Comparison of ENCODE assay signal across 9 cellular contexts in genomic region chr5:179697108-179697507, GRCh38. TPM values are rescaled to one million over a fixed set of nuclear protein-coding genes. Genes with fewer than 3 reads are reported as not detected.
DNase-seq lines count a peak whose midpoint lies in the region; ATAC-seq, FAIRE-seq and TF ChIP-seq lines count a peak whose summit lies in the region.
"Had no signal": no experiment of that assay in that cellular context is flagged by ENCODE, and none has a peak within 500 bp of the region (broad histone marks: within the 10 kb centered on the region; RNA-seq: fewer than 3 reads in every experiment).

No MANE protein-coding gene starts in this region.

- no peak for TF ChIP-seq RAD21 in HepG2 (CRISPR knock-in tag; IDR thresholded peaks at IDR 0.05)

- TF ChIP-seq POLR2A in HepG2 (IDR thresholded peaks at IDR 0.05; ENCODE audit: insufficient read depth in 1 of 2, low read depth in 2 of 2, low read length in 2 of 2), result no peak

- H3K27ac Mint-ChIP-seq in activated naive CD4-positive, alpha-beta T cell treated with anti-CD3 and anti-CD28 coated beads, Interleukin-2, amount 10 ng/mL, durations not matched to agents 7 days and 5 days, result peak overlapping the region; percentile 98
- peak overlapping the region; percentile 19; the same call in 1 of the 2 replicates for H3K27ac Mint-ChIP-seq in WTC11

- H3K4me1 ChIP-seq in HepG2 (ENCODE audit: insufficient read depth, low read length) (peaks cover 41% of the 10 kb centered on the region), thoracic aorta (ENCODE audit: control insufficient read depth in 1 of 2, low read depth in 2 of 2) (peaks cover 8 to 36% of the 10 kb centered on the region in 2 donors)

- no peak overlapping the region for H3K4me3 ChIP-seq in HepG2 (replicated peaks in 1 of 3; ENCODE audit: insufficient read depth in 1 of 3, low read depth in 2 of 3, low read length in 3 of 3)
- H3K4me3 ChIP-seq in thoracic aorta, result no peak overlapping the region

- DNase-seq in activated naive CD4-positive, alpha-beta T cell treated with anti-CD3 and anti-CD28 coated beads, Interleukin-2, amount 10 ng/mL, durations not matched to agents 7 days and 5 days, result no peak
- no peak for DNase-seq in activated naive CD4-positive, alpha-beta T cell treated with Interleukin-2 at 50 U/mL for 16 hours
- DNase-seq in WTC11 (ENCODE audit: low spot score), result no peak
- no peak for DNase-seq in HepG2 (ENCODE audit: low spot score)
- DNase-seq in thoracic aorta (ENCODE audit: low spot score), result no peak
- DNase-seq in EL, result no peak
- DNase-seq in activated gamma-delta T cell (lab: John Stamatoyannopoulos, UW), result no peak

- peaks cover 38% of the 10 kb centered on the region for H3K79me2 ChIP-seq in HepG2 (ENCODE audit: insufficient read depth, low read length)

- H3K36me3 Mint-ChIP-seq in activated naive CD4-positive, alpha-beta T cell treated with anti-CD3 and anti-CD28 coated beads, Interleukin-2, amount 10 ng/mL, durations not matched to agents 7 days and 5 days, result peaks cover 19% of the 10 kb centered on the region
- peaks cover 11% of the 10 kb centered on the region for H3K36me3 Mint-ChIP-seq in WTC11

- no TSS peak for BruUV-seq in HepG2 (replicated peaks; lab: Mats Ljungman, UMichigan)

- H3K36me3 ChIP-seq in HepG2 (replicated peaks in 1 of 2; ENCODE audit: control insufficient read depth in 1 of 2, insufficient read depth in 2 of 2, low read length in 2 of 2), result no peaks in the 10 kb centered on the region
- H3K36me3 ChIP-seq in thoracic aorta, result no peaks in the 10 kb centered on the region

- no peak for TF ChIP-seq CTCF in WTC11 (IDR thresholded peaks at IDR 0.05)
- TF ChIP-seq CTCF in HepG2 (CRISPR knock-in tag; IDR thresholded peaks at IDR 0.05), result no peak
- TF ChIP-seq CTCF in thoracic aorta (IDR thresholded peaks at IDR 0.05), result no peak

- peaks cover 32% of the 10 kb centered on the region for H3K4me1 Mint-ChIP-seq in activated naive CD4-positive, alpha-beta T cell treated with anti-CD3 and anti-CD28 coated beads, Interleukin-2, amount 10 ng/mL, durations not matched to agents 7 days and 5 days
- H3K4me1 Mint-ChIP-seq in WTC11, result peaks cover 22% of the 10 kb centered on the region

- no peaks in the 10 kb centered on the region for H3K27me3 Mint-ChIP-seq in activated naive CD4-positive, alpha-beta T cell treated with anti-CD3 and anti-CD28 coated beads, Interleukin-2, amount 10 ng/mL, durations not matched to agents 7 days and 5 days
- H3K27me3 Mint-ChIP-seq in WTC11 (ENCODE audit: low read depth), result no peaks in the 10 kb centered on the region; the same call in 1 of the 2 replicates

- H3K4me3 Mint-ChIP-seq in activated naive CD4-positive, alpha-beta T cell treated with anti-CD3 and anti-CD28 coated beads, Interleukin-2, amount 10 ng/mL, durations not matched to agents 7 days and 5 days, result peak overlapping the region; percentile 91
- H3K4me3 Mint-ChIP-seq in WTC11, result peak overlapping the region; percentile 97

- H4K20me1 ChIP-seq in HepG2 (ENCODE audit: insufficient read depth, low read length), result peaks cover 22% of the 10 kb centered on the region

- H3K27me3 ChIP-seq in HepG2 (ENCODE audit: control insufficient read depth in 1 of 2, insufficient read depth in 2 of 2, low read length in 2 of 2) (no peaks in the 10 kb centered on the region; a peak in 1 of 5 replicates), thoracic aorta (replicated peaks; ENCODE audit: insufficient read depth) (no peaks in the 10 kb centered on the region)

- H3K27ac ChIP-seq in HepG2 (ENCODE audit: extremely low read length, insufficient read depth, low read length), result peak overlapping the region; percentile 96
- peak overlapping the region; percentile 93 to 98 for H3K27ac ChIP-seq in thoracic aorta

- no peak for FAIRE-seq in HepG2 (lab: Jason Lieb, UNC)
- FAIRE-seq: HTR-8/SVneo had no signal

- POLR2A ChIA-PET in WTC11 (lab: Charles Lee), result interaction anchor here (0.6 to 2.4 kb wide), 2 partner anchors 13 to 74 kb away, joined by 7 to 10 read pairs; partner anchors contain the start of gene HNRNPH1
- POLR2A ChIA-PET in HepG2 (lab: Yijun Ruan, JAX), result interaction anchor here (1.1 to 2.8 kb wide), 4 partner anchors 16 to 73 kb away, joined by 3 to 31 read pairs (median 6); partner anchors contain the start of genes CBY3 and HNRNPH1

- 75% methylated on average over 2 of the region's 2 CpGs for WGBS in HepG2 (ENCODE audit: low lambda C conversion rate)

- no peaks in the 10 kb centered on the region for H3K9me3 Mint-ChIP-seq in activated naive CD4-positive, alpha-beta T cell treated with anti-CD3 and anti-CD28 coated beads, Interleukin-2, amount 10 ng/mL, durations not matched to agents 7 days and 5 days
- H3K9me3 Mint-ChIP-seq in WTC11, result no peaks in the 10 kb centered on the region

- no peak for ATAC-seq in WTC11
- ATAC-seq in HepG2, result no peak
- ATAC-seq in thoracic aorta (ENCODE audit: insufficient number of reproducible peaks, low FRiP score, low read depth), result no peak
- no peak for ATAC-seq in GM19397 (IDR thresholded peaks at IDR 0.05; ENCODE audit: unreplicated experiment)

- H3K9me3 ChIP-seq in HepG2 (ENCODE audit: low read length), result no peaks in the 10 kb centered on the region
- no peaks in the 10 kb centered on the region for H3K9me3 ChIP-seq in thoracic aorta

- H3K9ac ChIP-seq in HepG2 (ENCODE audit: insufficient read depth, low read depth, low read length), result peak overlapping the region; percentile 93; the same call in 1 of the 2 replicates

- CTCF ChIA-PET in activated naive CD4-positive, alpha-beta T cell treated with anti-CD3 and anti-CD28 coated beads, Interleukin-2, amount 10 ng/mL, durations not matched to agents 7 days and 5 days (lab: Charles Lee), result interaction anchor here (2.1 kb wide), 1 partner anchor 17 kb away, joined by 10 read pairs; no protein-coding TSS in a partner anchor
- CTCF ChIA-PET in WTC11 (lab: Charles Lee), result interaction anchor here (1.0 kb wide), 1 partner anchor 19 kb away, joined by 3 read pairs; no protein-coding TSS in a partner anchor
- CTCF ChIA-PET in HepG2 (lab: Yijun Ruan, JAX; ENCODE audit: low intra/inter-chr PET ratio, low total read pairs), result no interaction called here

- H3K4me2 ChIP-seq in HepG2 (ENCODE audit: low read depth, low read length), result peak overlapping the region; percentile 52

- TF ChIP-seq EP300 in HepG2 (IDR thresholded peaks at IDR 0.05; ENCODE audit: low read depth in 2 of 2, low read length in 2 of 2) (no peak), HepG2 (CRISPR knock-in tag; IDR thresholded peaks at IDR 0.05; ENCODE audit: borderline replicate concordance) (no peak)

- intact Hi-C loops in HepG2 (cut with micrococcal nuclease; ENCODE audit: unreplicated experiment), result loop anchor here (5.0 kb wide), 1 partner anchor 75 kb away; the partner anchor contains the start of gene HNRNPH1

- no peak overlapping the region for H2AFZ ChIP-seq in HepG2 (ENCODE audit: low read length)

- in situ Hi-C loops in HepG2 (cut with HindIII; ENCODE audit: extremely low pct_ligation_motif_present, low pct_unique_long_range_greater_than_20kb), result no loop called here

RNA-seq across cellular contexts. Expression of gene CANX, which starts 1.7 kb away (rescaled TPM):
- total RNA-seq in WTC11 (2021) (493 to 611 TPM (median 500 TPM) in 3 replicates), HepG2 (2016; rRNA removed; fragmentation: Illumina TruSeq; extraction: Trizol) (438 and 680 TPM in 2 replicates), thoracic aorta (100 to 1,000 TPM; 240 to 371 TPM)
- total RNA-seq in HepG2 (2016; cell fraction: cytosol; rRNA removed; fragmentation: Illumina TruSeq; extraction: Trizol; ENCODE audit: low read depth), result 100 and 107 TPM in 2 replicates
- 421 and 674 TPM in 2 replicates for total RNA-seq in HepG2 (2016; cell fraction: insoluble cytoplasmic fraction; rRNA removed; fragmentation: Illumina TruSeq; extraction: Trizol)
- 148 and 188 TPM in 2 replicates for total RNA-seq in HepG2 (2016; cell fraction: membrane; rRNA removed; fragmentation: Illumina TruSeq; extraction: Trizol)
- 471 and 534 TPM in 2 replicates for total RNA-seq in HepG2 (2016; cell fraction: nucleus; rRNA removed; fragmentation: Illumina TruSeq; extraction: Trizol)
- polyA plus RNA-seq in HepG2 (2011; rRNA removed), result 477 and 480 TPM in 2 replicates
- 184 and 191 TPM in 2 replicates for polyA plus RNA-seq in HepG2 (2011; cell fraction: cytosol; rRNA removed)
- 51.4 and 85.1 TPM in 2 replicates for polyA plus RNA-seq in HepG2 (2011; cell fraction: nucleus; rRNA removed)
- polyA plus RNA-seq in HepG2 (2012), result 598 and 627 TPM in 2 replicates
- 17.9 and 20.7 TPM in 2 replicates for polyA plus RNA-seq in HepG2 (2016; cell fraction: cytosol; fragmentation: Illumina TruSeq; extraction: Trizol; ENCODE audit: low read depth)
- polyA plus RNA-seq in HepG2 (2016; cell fraction: insoluble cytoplasmic fraction; fragmentation: Illumina TruSeq; extraction: Trizol; ENCODE audit: low read depth), result 280 and 284 TPM in 2 replicates
- 61.6 and 80.1 TPM in 2 replicates for polyA plus RNA-seq in HepG2 (2016; cell fraction: membrane; fragmentation: Illumina TruSeq; extraction: Trizol; ENCODE audit: low read depth)
- 489 and 507 TPM in 2 replicates for polyA plus RNA-seq in HepG2 (2016; cell fraction: nucleus; fragmentation: Illumina TruSeq; extraction: Trizol; ENCODE audit: insufficient read depth, low read depth)
- polyA minus RNA-seq in HepG2 (2011; rRNA and poly(A)+ RNA removed; ENCODE audit: low replicate concordance), result 2,329 and 2,779 TPM in 2 replicates
- polyA minus RNA-seq in HepG2 (2011; cell fraction: cytosol; rRNA and poly(A)+ RNA removed), result 523 and 799 TPM in 2 replicates
- polyA minus RNA-seq in HepG2 (2011; cell fraction: nucleus; rRNA and poly(A)+ RNA removed), result 208 and 359 TPM in 2 replicates

RNA-seq across cellular contexts. Expression of gene CBY3, which starts 16.3 kb away (rescaled TPM):
- 0.25 to 0.37 TPM (median 0.25 TPM) in 3 replicates for total RNA-seq in WTC11 (2021)
- not detected in 2 replicates for total RNA-seq in HepG2 (2016; rRNA removed; fragmentation: Illumina TruSeq; extraction: Trizol)
- not detected in 2 replicates for total RNA-seq in HepG2 (2016; cell fraction: cytosol; rRNA removed; fragmentation: Illumina TruSeq; extraction: Trizol; ENCODE audit: low read depth)
- total RNA-seq in HepG2 (2016; cell fraction: insoluble cytoplasmic fraction; rRNA removed; fragmentation: Illumina TruSeq; extraction: Trizol), result not detected in 2 replicates
- not detected in 2 replicates for total RNA-seq in HepG2 (2016; cell fraction: membrane; rRNA removed; fragmentation: Illumina TruSeq; extraction: Trizol)
- not detected in 2 replicates for total RNA-seq in HepG2 (2016; cell fraction: nucleus; rRNA removed; fragmentation: Illumina TruSeq; extraction: Trizol)
- not detected in 2 replicates for polyA plus RNA-seq in HepG2 (2011; rRNA removed)
- not detected in 2 replicates for polyA plus RNA-seq in HepG2 (2011; cell fraction: cytosol; rRNA removed)
- polyA plus RNA-seq in HepG2 (2011; cell fraction: nucleus; rRNA removed), result not detected in 2 replicates
- not detected in 2 replicates for polyA plus RNA-seq in HepG2 (2012)
- polyA plus RNA-seq in HepG2 (2016; cell fraction: cytosol; fragmentation: Illumina TruSeq; extraction: Trizol; ENCODE audit: low read depth), result not detected in 2 replicates
- not detected in 2 replicates for polyA plus RNA-seq in HepG2 (2016; cell fraction: insoluble cytoplasmic fraction; fragmentation: Illumina TruSeq; extraction: Trizol; ENCODE audit: low read depth)
- not detected in 2 replicates for polyA plus RNA-seq in HepG2 (2016; cell fraction: membrane; fragmentation: Illumina TruSeq; extraction: Trizol; ENCODE audit: low read depth)
- polyA plus RNA-seq in HepG2 (2016; cell fraction: nucleus; fragmentation: Illumina TruSeq; extraction: Trizol; ENCODE audit: insufficient read depth, low read depth), result not detected in 2 replicates
- not detected in 2 replicates for polyA minus RNA-seq in HepG2 (2011; rRNA and poly(A)+ RNA removed; ENCODE audit: low replicate concordance)
- not detected in 2 replicates for polyA minus RNA-seq in HepG2 (2011; cell fraction: cytosol; rRNA and poly(A)+ RNA removed)
- not detected in 2 replicates for polyA minus RNA-seq in HepG2 (2011; cell fraction: nucleus; rRNA and poly(A)+ RNA removed)
- total RNA-seq in thoracic aorta, result 1 to 10 TPM in 1 of 2 donors, not detected in 1; 1.4 TPM

RNA-seq across cellular contexts. Expression of gene MAML1, which starts 35.5 kb away (rescaled TPM):
- total RNA-seq in WTC11 (2021), result 40.5 to 42.2 TPM (median 42.2 TPM) in 3 replicates
- 10.0 and 12.1 TPM in 2 replicates for total RNA-seq in HepG2 (2016; rRNA removed; fragmentation: Illumina TruSeq; extraction: Trizol)
- total RNA-seq in HepG2 (2016; cell fraction: cytosol; rRNA removed; fragmentation: Illumina TruSeq; extraction: Trizol; ENCODE audit: low read depth), result 2.6 and 4.2 TPM in 2 replicates
- 9.9 and 10.9 TPM in 2 replicates for total RNA-seq in HepG2 (2016; cell fraction: insoluble cytoplasmic fraction; rRNA removed; fragmentation: Illumina TruSeq; extraction: Trizol)
- 7.3 and 7.7 TPM in 2 replicates for total RNA-seq in HepG2 (2016; cell fraction: membrane; rRNA removed; fragmentation: Illumina TruSeq; extraction: Trizol)
- 11.4 and 13.3 TPM in 2 replicates for total RNA-seq in HepG2 (2016; cell fraction: nucleus; rRNA removed; fragmentation: Illumina TruSeq; extraction: Trizol)
- 9.5 and 10.8 TPM in 2 replicates for polyA plus RNA-seq in HepG2 (2011; rRNA removed)
- polyA plus RNA-seq in HepG2 (2011; cell fraction: cytosol; rRNA removed), result 4.7 and 5.1 TPM in 2 replicates
- 13.9 and 19.7 TPM in 2 replicates for polyA plus RNA-seq in HepG2 (2011; cell fraction: nucleus; rRNA removed)
- 14.7 and 16.0 TPM in 2 replicates for polyA plus RNA-seq in HepG2 (2012)
- polyA plus RNA-seq in HepG2 (2016; cell fraction: cytosol; fragmentation: Illumina TruSeq; extraction: Trizol; ENCODE audit: low read depth), result 0.51 and 0.53 TPM in 2 replicates
- 13.3 and 16.9 TPM in 2 replicates for polyA plus RNA-seq in HepG2 (2016; cell fraction: insoluble cytoplasmic fraction; fragmentation: Illumina TruSeq; extraction: Trizol; ENCODE audit: low read depth)
- 3.4 and 3.7 TPM in 2 replicates for polyA plus RNA-seq in HepG2 (2016; cell fraction: membrane; fragmentation: Illumina TruSeq; extraction: Trizol; ENCODE audit: low read depth)
- 17.9 and 20.0 TPM in 2 replicates for polyA plus RNA-seq in HepG2 (2016; cell fraction: nucleus; fragmentation: Illumina TruSeq; extraction: Trizol; ENCODE audit: insufficient read depth, low read depth)
- 10.5 TPM in 2 replicates for polyA minus RNA-seq in HepG2 (2011; rRNA and poly(A)+ RNA removed; ENCODE audit: low replicate concordance)
- polyA minus RNA-seq in HepG2 (2011; cell fraction: cytosol; rRNA and poly(A)+ RNA removed), result 7.9 and 8.1 TPM in 2 replicates
- 12.1 and 12.2 TPM in 2 replicates for polyA minus RNA-seq in HepG2 (2011; cell fraction: nucleus; rRNA and poly(A)+ RNA removed)
- 10 to 100 TPM; 22.9 to 38.1 TPM for total RNA-seq in thoracic aorta
